Comparison of ENCODE assay signal across 13 cellular contexts in the genomic region with DNA sequence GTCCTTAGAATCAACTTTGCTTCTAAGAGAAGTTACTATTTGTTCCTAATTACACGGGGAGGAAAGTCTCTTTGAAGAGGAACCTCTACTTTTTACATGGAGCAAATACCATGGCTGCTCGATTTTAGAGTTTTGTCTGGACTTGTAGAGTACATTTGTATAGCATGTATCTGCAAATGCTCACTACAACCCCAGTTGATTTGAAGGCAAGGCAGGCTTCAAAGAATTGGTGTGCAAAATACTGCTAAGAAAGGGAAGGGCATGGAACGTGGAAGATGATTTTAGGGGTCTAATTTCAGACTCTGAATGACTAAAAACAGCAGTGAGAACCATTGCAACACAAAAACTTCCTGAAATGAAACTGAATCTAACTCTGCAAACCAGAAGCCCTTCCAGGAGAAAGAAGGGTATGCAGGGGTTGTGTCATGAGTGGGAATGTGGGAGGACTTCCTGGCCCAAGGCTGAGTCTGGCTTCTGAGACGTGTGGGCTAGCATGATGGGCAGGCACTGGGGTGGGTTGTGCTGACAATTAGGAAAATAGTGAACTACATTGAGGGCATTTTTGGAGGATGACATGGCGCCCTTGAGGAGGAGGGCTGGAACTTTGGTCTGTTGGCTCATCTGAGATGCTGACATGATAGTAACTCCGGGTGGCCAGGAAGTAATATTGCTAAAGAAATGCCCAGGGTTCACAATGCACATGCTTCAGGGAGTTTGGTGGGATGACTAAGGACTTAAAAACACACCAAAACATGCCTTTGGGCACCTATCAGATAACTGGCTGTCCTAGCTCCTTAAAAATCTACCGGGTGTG. TPM values are rescaled to one million over a fixed set of nuclear protein-coding genes. Genes with fewer than 3 reads are reported as not detected.
DNase-seq lines count a peak whose midpoint lies in the region; ATAC-seq and TF ChIP-seq lines count a peak whose summit lies in the region.
"Had no signal": no experiment of that assay in that cellular context is flagged by ENCODE, and none has a peak within 500 bp of the region (broad histone marks: within the 10 kb centered on the region; RNA-seq: fewer than 3 reads in every experiment).

No MANE protein-coding gene starts in this region.

- H3K27me3 ChIP-seq in sigmoid colon = no peaks in the 10 kb centered on the region
- H3K27me3 ChIP-seq: colonic mucosa had no signal

- POLR2A ChIA-PET in activated CD4-positive, alpha-beta T cell treated with anti-CD3 and anti-CD28 coated beads for 36 hours (lab: Charles Lee) = no interaction called here

- H3K27me3 Mint-ChIP-seq in activated CD4-positive, alpha-beta T cell treated with anti-CD3 and anti-CD28 coated beads for 36 hours = peaks cover 2% of the 10 kb centered on the region
- H3K27me3 Mint-ChIP-seq: stimulated activated naive CD8-positive, alpha-beta T cell treated with anti-CD3 and anti-CD28 coated beads, Interleukin-15, amount 100 ng/mL, for 72 hours had no signal

- no peak for TF ChIP-seq POLR2A in sigmoid colon (IDR thresholded peaks at IDR 0.05)

- H3K27ac Mint-ChIP-seq in activated CD4-positive, alpha-beta T cell treated with anti-CD3 and anti-CD28 coated beads for 36 hours = peak overlapping the region; percentile 14

- no peak for ATAC-seq in activated CD4-positive, alpha-beta T cell treated with anti-CD3 and anti-CD28 coated beads for 36 hours
- peak; percentile 25 for ATAC-seq in left ventricle myocardium superior
- ATAC-seq in GM21786 (IDR thresholded peaks at IDR 0.05; ENCODE audit: unreplicated experiment) = no peak
- ATAC-seq: stimulated activated naive CD8-positive, alpha-beta T cell treated with anti-CD3 and anti-CD28 coated beads, Interleukin-15, amount 100 ng/mL, for 72 hours had no signal

- no peaks in the 10 kb centered on the region for H3K9me3 ChIP-seq in sigmoid colon
- H3K9me3 ChIP-seq: colonic mucosa, SK-N-SH had no signal

- peaks cover 22% of the 10 kb centered on the region for H3K9me3 Mint-ChIP-seq in activated CD4-positive, alpha-beta T cell treated with anti-CD3 and anti-CD28 coated beads for 36 hours (ENCODE audit: low read depth)

- no peak for TF ChIP-seq EP300 in sigmoid colon (IDR thresholded peaks at IDR 0.05)

- H3K4me1 Mint-ChIP-seq in activated CD4-positive, alpha-beta T cell treated with anti-CD3 and anti-CD28 coated beads for 36 hours = peaks cover 12% of the 10 kb centered on the region
- H3K4me1 Mint-ChIP-seq: stimulated activated naive CD8-positive, alpha-beta T cell treated with anti-CD3 and anti-CD28 coated beads, Interleukin-15, amount 100 ng/mL, for 72 hours had no signal

- peaks cover 0 to 11% (median 7%) of the 10 kb centered on the region in 4 donors for H3K4me1 ChIP-seq in sigmoid colon
- H3K4me1 ChIP-seq: colonic mucosa had no signal

- H3K4me3 Mint-ChIP-seq in activated CD4-positive, alpha-beta T cell treated with anti-CD3 and anti-CD28 coated beads for 36 hours = no peak overlapping the region
- H3K4me3 Mint-ChIP-seq: stimulated activated naive CD8-positive, alpha-beta T cell treated with anti-CD3 and anti-CD28 coated beads, Interleukin-15, amount 100 ng/mL, for 72 hours had no signal

- H3K4me3 ChIP-seq in sigmoid colon = no peak overlapping the region
- H3K4me3 ChIP-seq: colonic mucosa had no signal

- DNase-seq in activated CD4-positive, alpha-beta T cell treated with anti-CD3 and anti-CD28 coated beads for 36 hours = no peak
- no peak for DNase-seq in activated CD4-positive, alpha-beta T cell treated with anti-CD3 and anti-CD28 coated beads, Interleukin-2, amount 50 U/mL, for 1 hour
- DNase-seq in SIG-M5 treated with dmso at 0.1 percent for 504 hours (lab: John Stamatoyannopoulos, UW; ENCODE audit: unreplicated experiment) (peak; percentile 97), left ventricle myocardium superior (no peak), stromal cell of bone marrow (ENCODE audit: low read depth) (peak; percentile 85), sigmoid colon (no peak), activated T-cell treated with anti-CD3 and anti-CD28 coated beads for 4 hours (no peak)
- DNase-seq: colonic mucosa; SK-N-SH; stimulated activated CD4-positive, alpha-beta T cell treated with anti-CD3 and anti-CD28 coated beads, Interleukin-12 subunit alpha, Interleukin-12 subunit beta, amount 100 ng/mL, for 4 hours; stimulated activated naive CD8-positive, alpha-beta T cell treated with anti-CD3 and anti-CD28 coated beads, Interleukin-15, amount 100 ng/mL, for 72 hours had no signal

- peaks cover 3% of the 10 kb centered on the region for H3K36me3 Mint-ChIP-seq in activated CD4-positive, alpha-beta T cell treated with anti-CD3 and anti-CD28 coated beads for 36 hours (ENCODE audit: low read depth)

- no peaks in the 10 kb centered on the region for H3K36me3 ChIP-seq in sigmoid colon
- H3K36me3 ChIP-seq: colonic mucosa had no signal

- 75 to 80% methylated on average over 7 of the region's 7 CpGs for WGBS in sigmoid colon, 2 donors

- no peak overlapping the region for H3K27ac ChIP-seq in sigmoid colon
- H3K27ac ChIP-seq: 22Rv1, colonic mucosa had no signal

- intact Hi-C loops in activated CD4-positive, alpha-beta T cell treated with anti-CD3 and anti-CD28 coated beads for 36 hours (cut with DNase I, micrococcal nuclease) = no loop called here
- intact Hi-C loops in left ventricle myocardium superior (cut with micrococcal nuclease) (no loop called here), sigmoid colon (cut with DNase I) (no loop called here)

- TF ChIP-seq CTCF in sigmoid colon (IDR thresholded peaks at IDR 0.05) = no peak

- CTCF ChIA-PET in activated CD4-positive, alpha-beta T cell treated with anti-CD3 and anti-CD28 coated beads for 36 hours (lab: Charles Lee) = interaction anchor here (0.6 kb wide), 1 partner anchor 275 kb away, joined by 3 read pairs; no protein-coding TSS in a partner anchor

RNA-seq across cellular contexts. Expression of gene IL1R2, which starts 18.9 kb away (rescaled TPM):
- total RNA-seq in activated CD4-positive, alpha-beta T cell treated with anti-CD3 and anti-CD28 coated beads for 36 hours = 10 to 100 TPM; 21.4 to 25.4 TPM
- total RNA-seq in left ventricle myocardium superior (1.4 TPM), sigmoid colon (10 to 100 TPM in 2 of 4 donors, 1 to 10 TPM in 2; 3.0 to 15.9 (median 8.6) TPM)
- polyA plus RNA-seq in sigmoid colon = 10 to 100 TPM; 21.6 to 26.4 (median 24.6) TPM

Comparison
In these comparisons a context has a peak if more than half of its experiments do, and no peak if none do; other contexts are left out.
1. DNase-seq: peak in SIG-M5 treated with dmso at 0.1 percent for 504 hours (single experiment) and stromal cell of bone marrow (single experiment); none in activated CD4-positive, alpha-beta T cell treated with anti-CD3 and anti-CD28 coated beads for 36 hours (single experiment), activated CD4-positive, alpha-beta T cell treated with anti-CD3 and anti-CD28 coated beads, Interleukin-2, amount 50 U/mL, for 1 hour (single experiment), left ventricle myocardium superior (single experiment), sigmoid colon (single experiment) and activated T-cell treated with anti-CD3 and anti-CD28 coated beads for 4 hours (single experiment).